In genomic region chr3:190443257-190443656, GRCh38 we compare ENCODE assay signal across 11 cellular contexts. TPM values are rescaled to one million over a fixed set of nuclear protein-coding genes. Genes with fewer than 3 reads are reported as not detected.
DNase-seq lines count a peak whose midpoint lies in the region; ATAC-seq and TF ChIP-seq lines count a peak whose summit lies in the region.
"Had no signal": no experiment of that assay in that cellular context is flagged by ENCODE, and none has a peak within 500 bp of the region (broad histone marks: within the 10 kb centered on the region; RNA-seq: fewer than 3 reads in every experiment).

No MANE protein-coding gene starts in this region.

- CTCF ChIA-PET in HCT116 (lab: Charles Lee): interaction anchor here (0.7 to 2.4 kb wide), 16 partner anchors 10 to 486 kb away, joined by 3 to 15 read pairs (median 4); no protein-coding TSS in a partner anchor

- H3K9ac ChIP-seq in HCT116 (ENCODE audit: low read length): no peak overlapping the region
- H3K9ac ChIP-seq: BLaER1 treated with 17β-estradiol and CSF1 and Interleukin-3, amounts not matched to agents 10 nM and 100 nM had no signal

- TF ChIP-seq CTCF in HCT116 (IDR thresholded peaks at IDR 0.05 in 2 of 3, conservative IDR thresholded peaks at IDR 0.05 in 1 of 3; ENCODE audit: borderline replicate concordance in 1 of 3, insufficient read depth in 1 of 3, low read depth in 2 of 3, low read length in 2 of 3): peak; percentile 42 to 58 (median 53); a peak in 4 of 6 replicates
- peak; percentile 46 for TF ChIP-seq CTCF in fibroblast of villous mesenchyme (IDR thresholded peaks at IDR 0.05; ENCODE audit: insufficient read depth, low read depth, low read length)

- no peak overlapping the region for H3K27ac ChIP-seq in HCT116 (ENCODE audit: low read depth, low read length)
- H3K27ac ChIP-seq: BLaER1 treated with 17β-estradiol and CSF1 and Interleukin-3, amounts not matched to agents 10 nM and 100 nM had no signal

- no peaks in the 10 kb centered on the region for H3K9me2 ChIP-seq in HCT116 (ENCODE audit: insufficient read depth)

- no peak overlapping the region for H3K4me2 ChIP-seq in HCT116 (ENCODE audit: low read length)
- H3K4me2 ChIP-seq: BLaER1 treated with 17β-estradiol and CSF1 and Interleukin-3, amounts not matched to agents 10 nM and 100 nM had no signal

- no peaks in the 10 kb centered on the region for H3K27me3 ChIP-seq in HCT116 (ENCODE audit: insufficient read depth, low read length)
- H3K27me3 ChIP-seq: BLaER1 treated with 17β-estradiol and CSF1 and Interleukin-3, amounts not matched to agents 10 nM and 100 nM had no signal

- peak overlapping the region; percentile 44 for H2AFZ ChIP-seq in HCT116 (ENCODE audit: low read depth, low read length, poor library complexity, severe bottlenecking)

- peak; percentile 13 for DNase-seq in A172 (ENCODE audit: low spot score)
- DNase-seq in HCT116 (ENCODE audit: low read depth, low spot score): no peak
- peak; percentile 76 for DNase-seq in SK-MEL-5 (ENCODE audit: low read depth, low spot score)
- peak; percentile 36 for DNase-seq in fibroblast of villous mesenchyme (ENCODE audit: low read depth)
- DNase-seq in NCI-H2081 (lab: John Stamatoyannopoulos, UW): no peak
- DNase-seq in NCI-H146 treated with DMSO at 0.1 percent for 48 hours (lab: John Stamatoyannopoulos, UW; ENCODE audit: unreplicated experiment): no peak

- H3K4me1 ChIP-seq in HCT116 (ENCODE audit: control insufficient read depth in 1 of 2, insufficient read depth in 2 of 2, low read length in 2 of 2): no peaks in the 10 kb centered on the region

- in situ Hi-C loops in SK-MEL-5 (cut with HindIII; ENCODE audit: low pct_unique_long_range_greater_than_20kb, low sequenced_read_pairs): no loop called here

- no peak for TF ChIP-seq POLR2A in HCT116 (IDR thresholded peaks at IDR 0.05; ENCODE audit: borderline replicate concordance, extremely low read depth, insufficient read depth, insufficient read length)

- no peaks in the 10 kb centered on the region for H4K20me1 ChIP-seq in HCT116 (ENCODE audit: insufficient read depth)
- H4K20me1 ChIP-seq: BLaER1 treated with 17β-estradiol and CSF1 and Interleukin-3, amounts not matched to agents 10 nM and 100 nM had no signal

- H3K9me3 ChIP-seq in HCT116 (ENCODE audit: control insufficient read depth in 1 of 2, insufficient read depth in 1 of 2, low read depth in 1 of 2, low read length in 2 of 2): no peaks in the 10 kb centered on the region

- RAD21 ChIA-PET in HCT116 (lab: Charles Lee; ENCODE audit: low non-redundant PET in 1 of 2, low total read pairs in 2 of 2, uncharacterized antibody in 2 of 2, unreplicated experiment in 2 of 2): interaction anchor here (0.9 to 1.0 kb wide), 2 partner anchors 257 to 482 kb away, joined by 3 to 4 read pairs; no protein-coding TSS in a partner anchor

- ATAC-seq in HCT116 (peak; percentile 55; the same call in 1 of the 2 replicates), HG03045 (IDR thresholded peaks at IDR 0.05; ENCODE audit: unreplicated experiment) (no peak), HG03342 (IDR thresholded peaks at IDR 0.05; ENCODE audit: unreplicated experiment) (no peak)

- peak; percentile 63 for TF ChIP-seq RAD21 in HCT116 (IDR thresholded peaks at IDR 0.05; ENCODE audit: low read depth)

- intact Hi-C loops in HCT116 (cut with micrococcal nuclease): loop anchor here (1.0 kb wide), 1 partner anchor 59 kb away; no protein-coding TSS in a partner anchor

- no peaks in the 10 kb centered on the region for H3K79me2 ChIP-seq in HCT116 (ENCODE audit: insufficient read depth, low read length)

- no peaks in the 10 kb centered on the region for H3K36me3 ChIP-seq in HCT116 (ENCODE audit: control insufficient read depth in 1 of 2, insufficient read depth in 2 of 2, low read length in 2 of 2)
- H3K36me3 ChIP-seq: BLaER1 treated with 17β-estradiol and CSF1 and Interleukin-3, amounts not matched to agents 10 nM and 100 nM had no signal

- no TSS peak for BruUV-seq in HCT116 (replicated peaks; lab: Mats Ljungman, UMichigan)

- H3K4me3 ChIP-seq in HCT116 (replicated peaks in 1 of 2; ENCODE audit: low read depth in 1 of 2, low read length in 2 of 2) (no peak overlapping the region), fibroblast of villous mesenchyme (ENCODE audit: low read depth, low read length) (no peak overlapping the region)
- H3K4me3 ChIP-seq: BLaER1 treated with 17β-estradiol and CSF1 and Interleukin-3, amounts not matched to agents 10 nM and 100 nM had no signal

- POLR2A ChIA-PET in HCT116 (lab: Charles Lee): interaction anchor here (0.9 kb wide), 1 partner anchor 70 kb away, joined by 3 read pairs; the partner anchor contains the start of gene IL1RAP

TF ChIP-seq in HCT116, 20 proteins besides CTCF, POLR2A, EP300 and RAD21:
- TF ChIP-seq ELF1 (IDR thresholded peaks at IDR 0.05; ENCODE audit: borderline replicate concordance, low read depth) (no peak), EZH2phosphoT487 (IDR thresholded peaks at IDR 0.05; ENCODE audit: borderline replicate concordance) (no peak), YY1 (IDR thresholded peaks at IDR 0.05; ENCODE audit: extremely low read depth, insufficient replicate concordance, low read depth, low read length) (no peak), REST (IDR thresholded peaks at IDR 0.05; ENCODE audit: low read depth) (no peak), SP1 (IDR thresholded peaks at IDR 0.05; ENCODE audit: low read depth) (no peak), EGR1 (IDR thresholded peaks at IDR 0.05; ENCODE audit: low read depth) (no peak), TCF7L2 (IDR thresholded peaks at IDR 0.05; ENCODE audit: borderline replicate concordance, extremely low read depth, insufficient read depth, insufficient read length) (no peak), POLR2AphosphoS5 (IDR thresholded peaks at IDR 0.05; ENCODE audit: low read depth, low read length) (no peak), CBX3 (IDR thresholded peaks at IDR 0.05; ENCODE audit: low read depth) (no peak), EZH2 (IDR thresholded peaks at IDR 0.05) (no peak), CEBPB (IDR thresholded peaks at IDR 0.05; ENCODE audit: low read depth) (no peak), SRF (IDR thresholded peaks at IDR 0.05; ENCODE audit: low read depth) (no peak), MAX (IDR thresholded peaks at IDR 0.05) (no peak), ATF3 (IDR thresholded peaks at IDR 0.05) (no peak), ZFX (IDR thresholded peaks at IDR 0.05) (no peak), FOSL1 (IDR thresholded peaks at IDR 0.05; ENCODE audit: low read depth) (no peak)

RNA-seq across cellular contexts. Expression of gene TMEM207, which starts 6.4 kb away (rescaled TPM):
- total RNA-seq in A172 (2014; rRNA removed; shearing (Covaris generic)): 0.21 TPM in 1 of 2 replicates, not detected in the other
- total RNA-seq in HCT116 (2021; ENCODE audit: unreplicated experiment): not detected
- polyA plus RNA-seq in HCT116 (2012): not detected in 2 replicates
- total RNA-seq in SK-MEL-5 (2014; rRNA removed; shearing (Covaris generic)): 0.19 and 0.21 TPM in 2 replicates
- 0.20 and 0.76 TPM in 2 replicates for polyA plus RNA-seq in SK-MEL-5 (2015; cell fraction: cytosol; rRNA removed)
- not detected in 2 replicates for polyA plus RNA-seq in SK-MEL-5 (2015; cell fraction: nucleus; rRNA removed)
- not detected in 2 replicates for total RNA-seq in fibroblast of villous mesenchyme
- total RNA-seq: mesenteric fat pad, temporal lobe had no signal

RNA-seq across cellular contexts. Expression of gene CLDN16, which starts 55.3 kb away (rescaled TPM):
- total RNA-seq in A172 (2014; rRNA removed; shearing (Covaris generic)): 0.02 TPM in 1 of 2 replicates, not detected in the other
- total RNA-seq in HCT116 (2021; ENCODE audit: unreplicated experiment) (not detected), fibroblast of villous mesenchyme (under 0.01 and 0.43 TPM in 2 replicates)
- not detected in 2 replicates for polyA plus RNA-seq in HCT116 (2012)
- total RNA-seq in SK-MEL-5 (2014; rRNA removed; shearing (Covaris generic)): not detected in 2 replicates
- 0.02 TPM in 1 of 2 replicates, not detected in the other for polyA plus RNA-seq in SK-MEL-5 (2015; cell fraction: cytosol; rRNA removed)
- polyA plus RNA-seq in SK-MEL-5 (2015; cell fraction: nucleus; rRNA removed): not detected in 2 replicates
- total RNA-seq: mesenteric fat pad had no signal

Comparison
In these comparisons a context has a peak if more than half of its experiments do, and no peak if none do; other contexts are left out.
1. DNase-seq: peak in A172 (single experiment), SK-MEL-5 (single experiment) and fibroblast of villous mesenchyme (single experiment); none in HCT116 (single experiment), NCI-H2081 (0 of 2) and NCI-H146 treated with DMSO at 0.1 percent for 48 hours (single experiment).